In genomic region chr7:86923530-86923929, GRCh38 we compare ENCODE assay signal across 19 cellular contexts.
DNase-seq lines count a peak whose midpoint lies in the region; ATAC-seq, FAIRE-seq and TF ChIP-seq lines count a peak whose summit lies in the region.
"Had no signal": no experiment of that assay in that cellular context is flagged by ENCODE, and none has a peak within 500 bp of the region (broad histone marks: within the 10 kb centered on the region; RNA-seq: fewer than 3 reads in every experiment).

No MANE protein-coding gene starts in this region.

- H3K4me1 ChIP-seq in IMR-90 (ENCODE audit: control insufficient read depth, insufficient read depth, low read length) (no peaks in the 10 kb centered on the region), pancreas (no peaks in the 10 kb centered on the region), aorta (ENCODE audit: control insufficient read depth in 1 of 2, insufficient read depth in 2 of 2, low read length in 2 of 2) (no peaks in the 10 kb centered on the region)
- H3K4me1 ChIP-seq: Caco-2 had no signal

- no peaks in the 10 kb centered on the region for H3K36me3 ChIP-seq in IMR-90 (ENCODE audit: control insufficient read depth, insufficient read depth, low read length)
- no peaks in the 10 kb centered on the region for H3K36me3 ChIP-seq in pancreas
- no peaks in the 10 kb centered on the region for H3K36me3 ChIP-seq in aorta (ENCODE audit: control insufficient read depth in 1 of 2, insufficient read depth in 2 of 2, low read length in 1 of 2)

- H3K27me3 ChIP-seq in IMR-90 (ENCODE audit: control insufficient read depth, insufficient read depth, low read length), result no peaks in the 10 kb centered on the region
- H3K27me3 ChIP-seq in pancreas, result no peaks in the 10 kb centered on the region
- no peaks in the 10 kb centered on the region for H3K27me3 ChIP-seq in aorta (ENCODE audit: control insufficient read depth in 1 of 2, insufficient read depth in 2 of 2, low read length in 1 of 2)

- no peak overlapping the region for H2BK120ac ChIP-seq in IMR-90 (ENCODE audit: low read depth, low read length)

- H2AK5ac ChIP-seq in IMR-90 (ENCODE audit: low read depth, low read length), result no peak overlapping the region

- no peaks in the 10 kb centered on the region for H3K9me1 ChIP-seq in IMR-90 (ENCODE audit: insufficient read depth, low read length)

- no peak for TF ChIP-seq POLR2A in IMR-90 (IDR thresholded peaks at IDR 0.05; ENCODE audit: low read depth, low read length)

- no peak overlapping the region for H3K4me3 ChIP-seq in IMR-90 (ENCODE audit: insufficient read depth, low read depth, low read length)
- H3K4me3 ChIP-seq in pancreas, result no peak overlapping the region
- no peak overlapping the region for H3K4me3 ChIP-seq in aorta (ENCODE audit: low read length in 2 of 2)
- H3K4me3 ChIP-seq: GM23338 had no signal

- H2BK15ac ChIP-seq in IMR-90 (ENCODE audit: low read depth, low read length), result no peak overlapping the region

- in situ Hi-C loops in IMR-90 (cut with MboI; ENCODE audit: low sequenced_read_pairs), result no loop called here

- H3K23ac ChIP-seq in IMR-90 (ENCODE audit: low read depth, low read length), result no peak overlapping the region

- dilution Hi-C loops in IMR-90 (cut with HindIII; ENCODE audit: low sequenced_read_pairs, unreplicated experiment), result no loop called here

- no peak overlapping the region for H2AFZ ChIP-seq in IMR-90 (replicated peaks; ENCODE audit: low read length, poor library complexity)
- H2AFZ ChIP-seq: GM23338 had no signal

- H3K56ac ChIP-seq in IMR-90 (ENCODE audit: extremely low read depth, insufficient read depth, low read length), result no peak overlapping the region

- no peaks in the 10 kb centered on the region for H4K20me1 ChIP-seq in IMR-90 (ENCODE audit: insufficient read depth, low read length)

- no peak overlapping the region for H3K14ac ChIP-seq in IMR-90 (replicated peaks; ENCODE audit: low read depth, low read length)

- no peak for TF ChIP-seq CTCF in IMR-90 (conservative IDR thresholded peaks at IDR 0.05; ENCODE audit: low read depth, low read length)
- TF ChIP-seq CTCF in pancreas (IDR thresholded peaks at IDR 0.05), result no peak

- H4K91ac ChIP-seq in IMR-90 (ENCODE audit: insufficient read depth, low read depth, low read length), result no peak overlapping the region

- CTCF ChIA-PET in IMR-90 (lab: Yijun Ruan, JAX), result no interaction called here

- H3K79me1 ChIP-seq in IMR-90 (ENCODE audit: low read depth in 1 of 2, low read length in 2 of 2), result no peaks in the 10 kb centered on the region

- H3K4ac ChIP-seq in IMR-90 (ENCODE audit: low read depth, low read length), result no peak overlapping the region

- H3K9ac ChIP-seq in IMR-90 (ENCODE audit: low read depth, low read length), result no peak overlapping the region

- POLR2A ChIA-PET in IMR-90 (lab: Charles Lee; ENCODE audit: unreplicated experiment), result no interaction called here

- H3K27ac ChIP-seq in IMR-90 (ENCODE audit: insufficient read depth, low read length), result no peak overlapping the region
- H3K27ac ChIP-seq in pancreas, result no peak overlapping the region
- no peak overlapping the region for H3K27ac ChIP-seq in aorta (ENCODE audit: low read depth in 1 of 2, low read length in 2 of 2)

- H2BK5ac ChIP-seq in IMR-90 (ENCODE audit: low read depth, low read length, poor library complexity, severe bottlenecking), result no peak overlapping the region

- H3K4me2 ChIP-seq in IMR-90 (ENCODE audit: low read depth, low read length), result no peak overlapping the region
- H3K4me2 ChIP-seq: GM23338 had no signal

- H3K18ac ChIP-seq in IMR-90 (ENCODE audit: low read depth, low read length), result no peak overlapping the region

- H4K5ac ChIP-seq in IMR-90 (ENCODE audit: low read depth, low read length), result no peak overlapping the region

- DNase-seq in IMR-90, result no peak
- no peak for DNase-seq in pancreas
- DNase-seq in aorta, result no peak
- no peak for DNase-seq in dedifferentiated amniotic fluid mesenchymal stem cell (ENCODE audit: extremely low spot score)
- DNase-seq in NK-92 treated with Interleukin-12 subunit alpha and Interleukin-12 subunit beta, amount 100 ng/mL, for 24 hours (lab: John Stamatoyannopoulos, UW), result no peak
- DNase-seq: 8988T; C1 segment of cervical spinal cord; Caco-2; CD4-positive, alpha-beta memory T cell; DMS 273 treated with DMSO at 0.1 percent for 48 hours; DMS79; EL; GDM1; H9 had no signal

- peak; percentile 26 for FAIRE-seq in endometrium (lab: Jason Lieb, UNC)
- FAIRE-seq in pancreas (lab: Jason Lieb, UNC), result peak; percentile 53
- FAIRE-seq: GM12891, GM18507 had no signal

- no peak for ATAC-seq in IMR-90 (ENCODE audit: low read depth)
- ATAC-seq in pancreas, result no peak
- no peak for ATAC-seq in aorta (ENCODE audit: low FRiP score)
- ATAC-seq: GM23338, HCT116 had no signal

- no peak for TF ChIP-seq RAD21 in IMR-90 (IDR thresholded peaks at IDR 0.05; ENCODE audit: low read length)

- H2AK9ac ChIP-seq in IMR-90 (replicated peaks; ENCODE audit: low read depth, low read length, poor library complexity), result no peak overlapping the region

- intact Hi-C loops in IMR-90 (cut with micrococcal nuclease) (no loop called here), pancreas (cut with DNase I) (loop anchor here in 1 of 3 donors (5.0 kb wide), 1 partner anchor 314 kb away; no protein-coding TSS in a partner anchor), aorta (cut with DNase I) (no loop called here)

- no TSS peak for BruUV-seq in IMR-90 (replicated peaks; lab: Mats Ljungman, UMichigan)

- H3K9me3 ChIP-seq in IMR-90 (ENCODE audit: control insufficient read depth, insufficient read depth, low read length) (no peaks in the 10 kb centered on the region), pancreas (no peaks in the 10 kb centered on the region), aorta (ENCODE audit: control insufficient read depth, low read length) (no peaks in the 10 kb centered on the region)
- H3K9me3 ChIP-seq: Caco-2 had no signal

- no peak overlapping the region for H4K8ac ChIP-seq in IMR-90 (ENCODE audit: low read depth in 2 of 2, low read length in 2 of 2)

- H2BK20ac ChIP-seq in IMR-90 (ENCODE audit: low read depth, low read length), result no peak overlapping the region

TF ChIP-seq in IMR-90, 13 proteins besides CTCF, POLR2A, EP300 and RAD21:
- 0 out of 2 replicates have a peak, but pooled peaks have one; percentile 8 for TF ChIP-seq CEBPB (IDR thresholded peaks at IDR 0.05; ENCODE audit: low read depth, low read length)
- TF ChIP-seq SMC3 (IDR thresholded peaks at IDR 0.05; ENCODE audit: low read depth, low read length), result no peak
